16 cellular contexts compared by ENCODE assay signal in the genomic region with DNA sequence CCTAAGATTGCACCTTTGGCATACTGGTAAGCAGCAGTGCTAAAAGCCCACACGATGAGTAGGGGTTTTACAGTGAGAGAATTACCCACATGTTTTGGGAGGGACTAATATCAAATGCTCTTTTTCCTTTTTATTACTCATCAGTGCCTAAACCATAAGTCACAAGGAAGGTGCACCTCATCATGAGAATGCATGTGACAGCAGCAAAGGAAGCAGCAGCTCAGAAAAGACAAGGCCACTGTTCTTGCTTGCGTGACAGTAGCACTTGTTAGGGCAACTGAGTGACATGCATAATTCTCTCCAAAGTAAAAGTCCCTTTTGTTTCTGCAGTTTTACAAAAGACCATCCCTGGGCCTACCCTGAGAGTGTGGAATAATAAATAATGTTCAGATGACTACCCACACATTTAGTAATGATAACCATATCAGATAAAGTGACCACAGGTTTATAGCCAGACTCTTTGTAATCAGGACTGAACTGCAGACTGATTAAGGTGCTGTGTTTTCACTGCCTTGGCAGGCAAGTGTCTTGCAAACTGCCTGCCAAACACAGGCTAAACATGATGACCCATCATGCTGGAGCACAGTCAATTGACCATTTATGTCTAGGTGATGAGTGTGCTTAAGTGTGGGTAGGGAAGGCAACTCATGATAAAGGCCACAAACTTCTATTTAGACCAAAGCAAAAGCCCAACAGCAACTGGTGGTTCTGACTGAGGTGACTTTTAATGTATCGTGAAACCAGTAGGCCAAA.
A peak's percentile ranks its signal among the peaks of the same experiment; 100 is the strongest.
DNase-seq lines count a peak whose midpoint lies in the region; ATAC-seq, FAIRE-seq and TF ChIP-seq lines count a peak whose summit lies in the region.
"Had no signal": no experiment of that assay in that cellular context is flagged by ENCODE, and none has a peak within 500 bp of the region (broad histone marks: within the 10 kb centered on the region; RNA-seq: fewer than 3 reads in every experiment).

No MANE protein-coding gene starts in this region.

- 66 to 76% methylated on average over 3 of the region's 3 CpGs for WGBS in upper lobe of left lung, 2 donors

- no peak overlapping the region for H3K4me3 ChIP-seq in LNCaP clone FGC (ENCODE audit: low read depth, low read length)
- no peak overlapping the region for H3K4me3 ChIP-seq in upper lobe of left lung
- H3K4me3 ChIP-seq: GM23248 had no signal

- TF ChIP-seq CTCF in LNCaP clone FGC (IDR thresholded peaks at IDR 0.05; ENCODE audit: control insufficient read depth, extremely low read depth, insufficient read depth) (no peak), upper lobe of left lung (IDR thresholded peaks at IDR 0.05) (no peak)

- H3K9me3 ChIP-seq in upper lobe of left lung: peaks cover 0 to 19% (median 0%) of the 10 kb centered on the region in 4 donors
- H3K9me3 ChIP-seq: Caco-2 had no signal

- peak; percentile 56 for ATAC-seq in Right ventricle myocardium inferior
- no peak for ATAC-seq in upper lobe of left lung (ENCODE audit: low FRiP score in 2 of 2)
- ATAC-seq in GM21723 (IDR thresholded peaks at IDR 0.05; ENCODE audit: unreplicated experiment): no peak
- ATAC-seq: HCT116 had no signal

- H3K27ac ChIP-seq in upper lobe of left lung: no peak overlapping the region
- H3K27ac ChIP-seq: GM23248 had no signal

- no peaks in the 10 kb centered on the region for H3K4me1 ChIP-seq in upper lobe of left lung
- H3K4me1 ChIP-seq: Caco-2 had no signal

- no peaks in the 10 kb centered on the region for H3K36me3 ChIP-seq in upper lobe of left lung

- no peak for TF ChIP-seq EP300 in upper lobe of left lung (IDR thresholded peaks at IDR 0.05)

- no peaks in the 10 kb centered on the region for H3K27me3 ChIP-seq in upper lobe of left lung

- FAIRE-seq in urothelium cell line (lab: Jason Lieb, UNC): peak; percentile 20

- no peak for TF ChIP-seq POLR2A in upper lobe of left lung (IDR thresholded peaks at IDR 0.05)

- intact Hi-C loops in Right ventricle myocardium inferior (cut with DNase I) (no loop called here), cardiac septum (cut with DNase I) (no loop called here)

- no peak for DNase-seq in Right ventricle myocardium inferior (ENCODE audit: missing footprints)
- DNase-seq in cardiac septum (ENCODE audit: low spot score): no peak
- DNase-seq in LNCaP clone FGC (ENCODE audit: low read depth): peak; percentile 21
- peak; percentile 76 to 83 for DNase-seq in SHP77 (lab: John Stamatoyannopoulos, UW)
- no peak for DNase-seq in urothelium cell line (ENCODE audit: low spot score)
- no peak for DNase-seq in upper lobe of left lung
- no peak for DNase-seq in activated CD4-positive, alpha-beta T cell treated with anti-CD3 and anti-CD28 coated beads for 48 hours
- DNase-seq: Caco-2, GM23248, IMR-90, Karpas-422, NCI-H2227 treated with DMSO at 0.1 percent for 48 hours, NCI-H526, RPMI8226 had no signal

Comparison
In these comparisons a context has a peak if more than half of its experiments do, and no peak if none do; other contexts are left out.
1. DNase-seq: peak in LNCaP clone FGC (single experiment) and SHP77 (2 of 2); none in Right ventricle myocardium inferior (single experiment), cardiac septum (single experiment), urothelium cell line (single experiment), upper lobe of left lung (0 of 2) and activated CD4-positive, alpha-beta T cell treated with anti-CD3 and anti-CD28 coated beads for 48 hours (single experiment).